Comparison of ENCODE assay signal across 24 cellular contexts in genomic region chr10:13395540-13395939, GRCh38.
"Had no signal": no experiment of that assay in that cellular context is flagged by ENCODE, and none has a peak within 500 bp of the region (broad histone marks: within the 10 kb centered on the region; RNA-seq: fewer than 3 reads in every experiment).

No MANE protein-coding gene starts in this region.

- H3K27ac ChIP-seq: RWPE1 had no signal

- H3K4me2 ChIP-seq: SK-N-SH had no signal

- H3K4me3 ChIP-seq: MG63 had no signal

- H3K9me3 ChIP-seq: MG63, SK-N-SH had no signal

- H3K9ac ChIP-seq: SK-N-SH had no signal

- H3K36me3 ChIP-seq: MG63 had no signal

- ATAC-seq: Panc1, PC-3 had no signal

- DNase-seq: IMR-90, Karpas-422, KG1, MG63, NCI-H1092, NCI-H1105 treated with DMSO at 0.1 percent for 48 hours, NCI-H1417 treated with DMSO at 0.1 percent for 48 hours, NCI-H146, NCI-H187, NCI-H2029, NCI-H2081 treated with DMSO at 0.1 percent for 48 hours, NCI-H2171, NCI-H226, NCI-H446, NCI-H510A, NCI-H524 treated with DMSO at 0.1 percent for 48 hours, NCI-H69, NCI-H774, PC-3, SHP77, SK-N-SH, T-helper 1 cell had no signal

- H3K27me3 ChIP-seq: MG63 had no signal
